9 cellular contexts compared by ENCODE assay signal in the genomic region with DNA sequence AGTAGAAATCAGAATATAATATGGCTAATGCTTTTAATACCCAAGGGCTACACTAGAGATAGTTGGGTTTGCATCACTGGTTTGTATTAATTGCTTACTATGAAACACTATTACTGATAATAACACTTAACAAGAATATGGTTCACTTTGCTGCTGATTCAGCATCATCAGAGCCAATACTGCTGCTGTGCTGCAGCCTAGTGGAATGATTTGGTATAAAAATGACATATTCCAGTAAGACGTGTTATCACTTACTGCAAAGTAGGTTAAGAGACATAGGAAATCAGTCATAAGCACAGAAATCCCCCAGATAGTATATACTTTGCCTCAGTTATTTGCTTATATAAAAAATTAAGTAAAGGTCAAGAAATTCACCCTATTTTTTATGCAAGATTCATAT. TPM values are rescaled to one million over a fixed set of nuclear protein-coding genes. Genes with fewer than 3 reads are reported as not detected.
A peak's percentile ranks its signal among the peaks of the same experiment; 100 is the strongest.
DNase-seq lines count a peak whose midpoint lies in the region; ATAC-seq, FAIRE-seq and TF ChIP-seq lines count a peak whose summit lies in the region.
"Had no signal": no experiment of that assay in that cellular context is flagged by ENCODE, and none has a peak within 500 bp of the region (broad histone marks: within the 10 kb centered on the region; RNA-seq: fewer than 3 reads in every experiment).

No MANE protein-coding gene starts in this region.

- H3K27ac ChIP-seq in DOHH2 (ENCODE audit: low read depth, low read length) (no peak overlapping the region), left lung (no peak overlapping the region), esophagus muscularis mucosa (replicated peaks in 1 of 4) (no peak overlapping the region), suprapubic skin (no peak overlapping the region)
- H3K27ac ChIP-seq: epithelial cell of prostate had no signal

- intact Hi-C loops in left lung (cut with DNase I) (no loop called here), esophagus muscularis mucosa (cut with DNase I) (no loop called here)

- FAIRE-seq in TTC549 (lab: Jason Lieb, UNC), result peak; percentile 28

- H3K36me3 ChIP-seq in DOHH2 (ENCODE audit: control insufficient read depth, low read length), result no peaks in the 10 kb centered on the region
- no peaks in the 10 kb centered on the region for H3K36me3 ChIP-seq in left lung
- no peaks in the 10 kb centered on the region for H3K36me3 ChIP-seq in esophagus muscularis mucosa
- no peaks in the 10 kb centered on the region for H3K36me3 ChIP-seq in suprapubic skin

- no peaks in the 10 kb centered on the region for H3K4me1 ChIP-seq in DOHH2 (ENCODE audit: control insufficient read depth, low read length)
- no peaks in the 10 kb centered on the region for H3K4me1 ChIP-seq in left lung
- H3K4me1 ChIP-seq in esophagus muscularis mucosa, result peaks cover 0 to 8% (median 0%) of the 10 kb centered on the region in 4 donors
- H3K4me1 ChIP-seq in suprapubic skin, result peaks cover 9% of the 10 kb centered on the region

- H3K9me3 ChIP-seq in DOHH2 (ENCODE audit: control insufficient read depth, insufficient read depth, low read length), result no peaks in the 10 kb centered on the region
- no peaks in the 10 kb centered on the region for H3K9me3 ChIP-seq in left lung
- no peaks in the 10 kb centered on the region for H3K9me3 ChIP-seq in esophagus muscularis mucosa
- H3K9me3 ChIP-seq in suprapubic skin, result no peaks in the 10 kb centered on the region

- H4K20me1 ChIP-seq in DOHH2 (ENCODE audit: control insufficient read depth, insufficient read depth, low read depth, low read length), result no peaks in the 10 kb centered on the region

- no peak overlapping the region for H3K4me3 ChIP-seq in DOHH2 (ENCODE audit: low read length)
- no peak overlapping the region for H3K4me3 ChIP-seq in left lung
- no peak overlapping the region for H3K4me3 ChIP-seq in esophagus muscularis mucosa
- H3K4me3 ChIP-seq in suprapubic skin, result no peak overlapping the region

- peak; percentile 62 for TF ChIP-seq RAD21 in Ishikawa (IDR thresholded peaks at IDR 0.05; ENCODE audit: low read depth)

- H3K4me2 ChIP-seq in DOHH2 (ENCODE audit: low read length), result no peak overlapping the region

- H3K27me3 ChIP-seq in DOHH2 (ENCODE audit: control insufficient read depth, low read length), result no peaks in the 10 kb centered on the region
- H3K27me3 ChIP-seq in left lung, result peaks cover 3 to 22% of the 10 kb centered on the region in 2 donors
- peaks cover 0 to 7% (median 3%) of the 10 kb centered on the region in 4 donors for H3K27me3 ChIP-seq in esophagus muscularis mucosa
- H3K27me3 ChIP-seq in suprapubic skin, result peaks cover 7% of the 10 kb centered on the region

- H3K79me2 ChIP-seq in DOHH2 (ENCODE audit: control insufficient read depth, low read length), result no peaks in the 10 kb centered on the region

- no peaks in the 10 kb centered on the region for H3F3A ChIP-seq in DOHH2 (ENCODE audit: control insufficient read depth, insufficient read depth)

- 13% methylated on average over 1 of the region's 1 CpG for WGBS in esophagus muscularis mucosa
- 16% methylated on average over 1 of the region's 1 CpG for WGBS in suprapubic skin

- no peaks in the 10 kb centered on the region for H3K9me2 ChIP-seq in DOHH2 (replicated peaks; ENCODE audit: control insufficient read depth, low read length)

- DNase-seq in left lung (no peak), esophagus muscularis mucosa (ENCODE audit: extremely low spot score) (no peak), suprapubic skin (ENCODE audit: low spot score in 2 of 2) (no peak), retina (no peak)

- ATAC-seq in left lung (peak; percentile 41), GM18505 (IDR thresholded peaks at IDR 0.05; ENCODE audit: unreplicated experiment) (no peak)

- TF ChIP-seq EP300 in Ishikawa (IDR thresholded peaks at IDR 0.05; ENCODE audit: borderline replicate concordance) (no peak), esophagus muscularis mucosa (IDR thresholded peaks at IDR 0.05) (no peak), suprapubic skin (IDR thresholded peaks at IDR 0.05) (no peak)

- TF ChIP-seq POLR2A in esophagus muscularis mucosa (IDR thresholded peaks at IDR 0.05; ENCODE audit: low read depth), result no peak
- TF ChIP-seq POLR2A in suprapubic skin (IDR thresholded peaks at IDR 0.05), result no peak
- no peak for TF ChIP-seq POLR2A in GM18505 (IDR thresholded peaks at IDR 0.05; ENCODE audit: borderline replicate concordance, extremely low read depth, insufficient read depth, insufficient read length)

- peak; percentile 37 for TF ChIP-seq CTCF in DOHH2 (IDR thresholded peaks at IDR 0.05; ENCODE audit: low read depth, low read length, poor library complexity, severe bottlenecking)
- TF ChIP-seq CTCF in left lung (IDR thresholded peaks at IDR 0.05), result peak in 1 of 2 donors; percentile 16
- TF ChIP-seq CTCF in esophagus muscularis mucosa (IDR thresholded peaks at IDR 0.05), result peak in 1 of 3 experiments; percentile 34
- peak in 1 of 2 donors; percentile 12 for TF ChIP-seq CTCF in suprapubic skin (IDR thresholded peaks at IDR 0.05)

TF ChIP-seq in Ishikawa, 13 proteins besides CTCF, POLR2A, EP300 and RAD21:
- TF ChIP-seq CEBPB (IDR thresholded peaks at IDR 0.05) (no peak), TCF12 (IDR thresholded peaks at IDR 0.05; ENCODE audit: low read depth) (no peak), TEAD4 (IDR thresholded peaks at IDR 0.05) (no peak), CREB1 (IDR thresholded peaks at IDR 0.05; ENCODE audit: low read depth) (no peak), NFIC (IDR thresholded peaks at IDR 0.05) (no peak), EGR1 (IDR thresholded peaks at IDR 0.05) (no peak), YY1 (IDR thresholded peaks at IDR 0.05; ENCODE audit: low read depth) (no peak), ZBTB7A (IDR thresholded peaks at IDR 0.05; ENCODE audit: low read depth) (no peak), FOXM1 (IDR thresholded peaks at IDR 0.05; ENCODE audit: borderline replicate concordance, low read depth) (no peak)
- TF ChIP-seq, protein P1, sequence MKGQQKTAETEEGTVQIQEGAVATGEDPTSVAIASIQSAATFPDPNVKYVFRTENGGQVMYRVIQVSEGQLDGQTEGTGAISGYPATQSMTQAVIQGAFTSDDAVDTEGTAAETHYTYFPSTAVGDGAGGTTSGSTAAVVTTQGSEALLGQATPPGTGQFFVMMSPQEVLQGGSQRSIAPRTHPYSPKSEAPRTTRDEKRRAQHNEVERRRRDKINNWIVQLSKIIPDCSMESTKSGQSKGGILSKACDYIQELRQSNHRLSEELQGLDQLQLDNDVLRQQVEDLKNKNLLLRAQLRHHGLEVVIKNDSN (IDR thresholded peaks at IDR 0.05), result no peak
- TF ChIP-seq, protein P2, sequence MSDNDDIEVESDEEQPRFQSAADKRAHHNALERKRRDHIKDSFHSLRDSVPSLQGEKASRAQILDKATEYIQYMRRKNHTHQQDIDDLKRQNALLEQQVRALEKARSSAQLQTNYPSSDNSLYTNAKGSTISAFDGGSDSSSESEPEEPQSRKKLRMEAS (IDR thresholded peaks at IDR 0.05), result no peak
- TF ChIP-seq, protein P3, sequence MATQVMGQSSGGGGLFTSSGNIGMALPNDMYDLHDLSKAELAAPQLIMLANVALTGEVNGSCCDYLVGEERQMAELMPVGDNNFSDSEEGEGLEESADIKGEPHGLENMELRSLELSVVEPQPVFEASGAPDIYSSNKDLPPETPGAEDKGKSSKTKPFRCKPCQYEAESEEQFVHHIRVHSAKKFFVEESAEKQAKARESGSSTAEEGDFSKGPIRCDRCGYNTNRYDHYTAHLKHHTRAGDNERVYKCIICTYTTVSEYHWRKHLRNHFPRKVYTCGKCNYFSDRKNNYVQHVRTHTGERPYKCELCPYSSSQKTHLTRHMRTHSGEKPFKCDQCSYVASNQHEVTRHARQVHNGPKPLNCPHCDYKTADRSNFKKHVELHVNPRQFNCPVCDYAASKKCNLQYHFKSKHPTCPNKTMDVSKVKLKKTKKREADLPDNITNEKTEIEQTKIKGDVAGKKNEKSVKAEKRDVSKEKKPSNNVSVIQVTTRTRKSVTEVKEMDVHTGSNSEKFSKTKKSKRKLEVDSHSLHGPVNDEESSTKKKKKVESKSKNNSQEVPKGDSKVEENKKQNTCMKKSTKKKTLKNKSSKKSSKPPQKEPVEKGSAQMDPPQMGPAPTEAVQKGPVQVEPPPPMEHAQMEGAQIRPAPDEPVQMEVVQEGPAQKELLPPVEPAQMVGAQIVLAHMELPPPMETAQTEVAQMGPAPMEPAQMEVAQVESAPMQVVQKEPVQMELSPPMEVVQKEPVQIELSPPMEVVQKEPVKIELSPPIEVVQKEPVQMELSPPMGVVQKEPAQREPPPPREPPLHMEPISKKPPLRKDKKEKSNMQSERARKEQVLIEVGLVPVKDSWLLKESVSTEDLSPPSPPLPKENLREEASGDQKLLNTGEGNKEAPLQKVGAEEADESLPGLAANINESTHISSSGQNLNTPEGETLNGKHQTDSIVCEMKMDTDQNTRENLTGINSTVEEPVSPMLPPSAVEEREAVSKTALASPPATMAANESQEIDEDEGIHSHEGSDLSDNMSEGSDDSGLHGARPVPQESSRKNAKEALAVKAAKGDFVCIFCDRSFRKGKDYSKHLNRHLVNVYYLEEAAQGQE (IDR thresholded peaks at IDR 0.05; ENCODE audit: low read depth), result no peak

RNA-seq across cellular contexts. Expression of gene CDH10, which starts 2.8 kb away (rescaled TPM):
- total RNA-seq in left lung (under 1 TPM; 0.21 to 0.23 TPM), esophagus muscularis mucosa (under 1 TPM in 1 of 4 donors, not detected in 3; 0.23 TPM), suprapubic skin (not detected)
